In the genomic region with DNA sequence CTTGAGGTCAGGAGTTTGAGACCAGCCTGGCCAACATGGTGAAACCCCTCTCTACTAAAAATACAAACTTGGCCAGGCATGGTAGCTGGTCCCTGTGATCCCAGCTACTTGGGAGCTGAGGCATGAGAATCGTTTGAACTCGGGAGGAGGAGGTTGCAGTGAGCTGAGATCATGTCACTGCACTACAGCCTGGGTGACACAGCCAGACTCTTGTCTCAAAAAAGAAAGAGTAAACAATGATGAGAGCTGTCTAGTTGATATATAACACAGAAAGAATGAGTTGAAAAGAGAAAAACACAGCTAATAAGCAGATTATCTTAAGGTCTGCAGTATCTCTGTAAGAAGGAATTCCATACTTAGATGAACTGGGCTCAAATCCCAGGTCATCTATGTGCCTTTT, we compare ENCODE assay signal across 1 cellular context.
TF ChIP-seq lines count a peak whose summit lies in the region.

No MANE protein-coding gene starts in this region.

TF ChIP-seq in A549, 52 proteins besides CTCF, POLR2A, EP300 and RAD21 (continued from another document):
- TF ChIP-seq, protein P1, sequence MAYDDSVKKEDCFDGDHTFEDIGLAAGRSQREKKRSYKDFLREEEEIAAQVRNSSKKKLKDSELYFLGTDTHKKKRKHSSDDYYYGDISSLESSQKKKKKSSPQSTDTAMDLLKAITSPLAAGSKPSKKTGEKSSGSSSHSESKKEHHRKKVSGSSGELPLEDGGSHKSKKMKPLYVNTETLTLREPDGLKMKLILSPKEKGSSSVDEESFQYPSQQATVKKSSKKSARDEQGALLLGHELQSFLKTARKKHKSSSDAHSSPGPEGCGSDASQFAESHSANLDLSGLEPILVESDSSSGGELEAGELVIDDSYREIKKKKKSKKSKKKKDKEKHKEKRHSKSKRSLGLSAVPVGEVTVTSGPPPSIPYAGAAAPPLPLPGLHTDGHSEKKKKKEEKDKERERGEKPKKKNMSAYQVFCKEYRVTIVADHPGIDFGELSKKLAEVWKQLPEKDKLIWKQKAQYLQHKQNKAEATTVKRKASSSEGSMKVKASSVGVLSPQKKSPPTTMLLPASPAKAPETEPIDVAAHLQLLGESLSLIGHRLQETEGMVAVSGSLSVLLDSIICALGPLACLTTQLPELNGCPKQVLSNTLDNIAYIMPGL (CRISPR knock-in tag; IDR thresholded peaks at IDR 0.05; ENCODE audit: borderline replicate concordance) = no peak
- TF ChIP-seq NR3C1 (IDR thresholded peaks at IDR 0.05) (no peak), TP53 (CRISPR knock-in tag; IDR thresholded peaks at IDR 0.05) (no peak), CHD4 (IDR thresholded peaks at IDR 0.05; ENCODE audit: borderline replicate concordance) (no peak), JUN (IDR thresholded peaks at IDR 0.05) (no peak), JUNB (IDR thresholded peaks at IDR 0.05) (no peak), RCOR1 (IDR thresholded peaks at IDR 0.05; ENCODE audit: low read depth, low read length) (no peak), KDM1A (IDR thresholded peaks at IDR 0.05; ENCODE audit: low read depth) (no peak)
- TF ChIP-seq, protein P2, sequence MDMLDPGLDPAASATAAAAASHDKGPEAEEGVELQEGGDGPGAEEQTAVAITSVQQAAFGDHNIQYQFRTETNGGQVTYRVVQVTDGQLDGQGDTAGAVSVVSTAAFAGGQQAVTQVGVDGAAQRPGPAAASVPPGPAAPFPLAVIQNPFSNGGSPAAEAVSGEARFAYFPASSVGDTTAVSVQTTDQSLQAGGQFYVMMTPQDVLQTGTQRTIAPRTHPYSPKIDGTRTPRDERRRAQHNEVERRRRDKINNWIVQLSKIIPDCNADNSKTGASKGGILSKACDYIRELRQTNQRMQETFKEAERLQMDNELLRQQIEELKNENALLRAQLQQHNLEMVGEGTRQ (IDR thresholded peaks at IDR 0.05) = no peak
TF ChIP-seq in A549: peak in this region for 0.
